ENCODE assay signal across 1 cellular context in genomic region chr15:36755341-36755740, GRCh38.
TF ChIP-seq lines count a peak whose summit lies in the region.

No MANE protein-coding gene starts in this region.

TF ChIP-seq in WTC11, 78 proteins besides CTCF, POLR2A, EP300 and RAD21 (continued from another document):
- TF ChIP-seq CDX4 (CRISPR knock-in tag; IDR thresholded peaks at IDR 0.05; ENCODE audit: borderline replicate concordance) (no peak), GTF2I (CRISPR knock-in tag; conservative IDR thresholded peaks at IDR 0.05) (no peak), CREM (CRISPR knock-in tag; IDR thresholded peaks at IDR 0.05) (no peak), TP53 (CRISPR knock-in tag; IDR thresholded peaks at IDR 0.05) (no peak), NFE2L1 (CRISPR knock-in tag; IDR thresholded peaks at IDR 0.05) (no peak), E2F4 (CRISPR knock-in tag; IDR thresholded peaks at IDR 0.05; ENCODE audit: borderline replicate concordance, low read depth) (no peak), EMX1 (CRISPR knock-in tag; IDR thresholded peaks at IDR 0.05) (no peak), ZBTB43 (CRISPR knock-in tag; IDR thresholded peaks at IDR 0.05) (no peak), ATF2 (CRISPR knock-in tag; IDR thresholded peaks at IDR 0.05; ENCODE audit: borderline replicate concordance, low read depth) (no peak), IRF2 (CRISPR knock-in tag; IDR thresholded peaks at IDR 0.05; ENCODE audit: borderline replicate concordance, low read depth) (no peak), TCF7 (CRISPR knock-in tag; IDR thresholded peaks at IDR 0.05; ENCODE audit: low read depth) (no peak)
